In genomic region chr2:202377308-202377736, GRCh38 we compare ENCODE assay signal across 1 cellular context.
TF ChIP-seq lines count a peak whose summit lies in the region.

No MANE protein-coding gene starts in this region.

TF ChIP-seq in HepG2, 621 proteins besides CTCF, POLR2A, EP300 and RAD21 (continued from another document and continues in another):
- TF ChIP-seq ZSCAN5A (CRISPR knock-in tag; IDR thresholded peaks at IDR 0.05; ENCODE audit: borderline replicate concordance) = no peak
- TF ChIP-seq, protein P1, sequence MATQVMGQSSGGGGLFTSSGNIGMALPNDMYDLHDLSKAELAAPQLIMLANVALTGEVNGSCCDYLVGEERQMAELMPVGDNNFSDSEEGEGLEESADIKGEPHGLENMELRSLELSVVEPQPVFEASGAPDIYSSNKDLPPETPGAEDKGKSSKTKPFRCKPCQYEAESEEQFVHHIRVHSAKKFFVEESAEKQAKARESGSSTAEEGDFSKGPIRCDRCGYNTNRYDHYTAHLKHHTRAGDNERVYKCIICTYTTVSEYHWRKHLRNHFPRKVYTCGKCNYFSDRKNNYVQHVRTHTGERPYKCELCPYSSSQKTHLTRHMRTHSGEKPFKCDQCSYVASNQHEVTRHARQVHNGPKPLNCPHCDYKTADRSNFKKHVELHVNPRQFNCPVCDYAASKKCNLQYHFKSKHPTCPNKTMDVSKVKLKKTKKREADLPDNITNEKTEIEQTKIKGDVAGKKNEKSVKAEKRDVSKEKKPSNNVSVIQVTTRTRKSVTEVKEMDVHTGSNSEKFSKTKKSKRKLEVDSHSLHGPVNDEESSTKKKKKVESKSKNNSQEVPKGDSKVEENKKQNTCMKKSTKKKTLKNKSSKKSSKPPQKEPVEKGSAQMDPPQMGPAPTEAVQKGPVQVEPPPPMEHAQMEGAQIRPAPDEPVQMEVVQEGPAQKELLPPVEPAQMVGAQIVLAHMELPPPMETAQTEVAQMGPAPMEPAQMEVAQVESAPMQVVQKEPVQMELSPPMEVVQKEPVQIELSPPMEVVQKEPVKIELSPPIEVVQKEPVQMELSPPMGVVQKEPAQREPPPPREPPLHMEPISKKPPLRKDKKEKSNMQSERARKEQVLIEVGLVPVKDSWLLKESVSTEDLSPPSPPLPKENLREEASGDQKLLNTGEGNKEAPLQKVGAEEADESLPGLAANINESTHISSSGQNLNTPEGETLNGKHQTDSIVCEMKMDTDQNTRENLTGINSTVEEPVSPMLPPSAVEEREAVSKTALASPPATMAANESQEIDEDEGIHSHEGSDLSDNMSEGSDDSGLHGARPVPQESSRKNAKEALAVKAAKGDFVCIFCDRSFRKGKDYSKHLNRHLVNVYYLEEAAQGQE (IDR thresholded peaks at IDR 0.05; ENCODE audit: borderline replicate concordance in 1 of 2, low read depth in 1 of 2, low read length in 2 of 2) = peak; percentile 6 to 62; a peak in 3 of 4 replicates
- TF ChIP-seq ZNF10 (CRISPR knock-in tag; IDR thresholded peaks at IDR 0.05; ENCODE audit: borderline replicate concordance, low read depth) = no peak
- TF ChIP-seq POLR2AphosphoS5 (IDR thresholded peaks at IDR 0.05; ENCODE audit: low read depth, low read length) = no peak
- TF ChIP-seq, protein P2, sequence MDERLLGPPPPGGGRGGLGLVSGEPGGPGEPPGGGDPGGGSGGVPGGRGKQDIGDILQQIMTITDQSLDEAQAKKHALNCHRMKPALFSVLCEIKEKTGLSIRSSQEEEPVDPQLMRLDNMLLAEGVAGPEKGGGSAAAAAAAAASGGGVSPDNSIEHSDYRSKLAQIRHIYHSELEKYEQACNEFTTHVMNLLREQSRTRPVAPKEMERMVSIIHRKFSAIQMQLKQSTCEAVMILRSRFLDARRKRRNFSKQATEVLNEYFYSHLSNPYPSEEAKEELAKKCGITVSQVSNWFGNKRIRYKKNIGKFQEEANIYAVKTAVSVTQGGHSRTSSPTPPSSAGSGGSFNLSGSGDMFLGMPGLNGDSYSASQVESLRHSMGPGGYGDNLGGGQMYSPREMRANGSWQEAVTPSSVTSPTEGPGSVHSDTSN (CRISPR knock-in tag; IDR thresholded peaks at IDR 0.05) = no peak
- TF ChIP-seq HOXA7 (CRISPR knock-in tag; IDR thresholded peaks at IDR 0.05) = no peak
- TF ChIP-seq MATR3 (CRISPR knock-in tag; IDR thresholded peaks at IDR 0.05) = no peak
- 0 out of 2 replicates have a peak, but pooled peaks have one; percentile 22 for TF ChIP-seq ZNF782 (CRISPR knock-in tag; IDR thresholded peaks at IDR 0.05; ENCODE audit: borderline replicate concordance)
- TF ChIP-seq PHB2 (IDR thresholded peaks at IDR 0.05; ENCODE audit: partially characterized antibody) = no peak
- 0 out of 2 replicates have a peak, but pooled peaks have one; percentile 90 for TF ChIP-seq ZNF230 (CRISPR knock-in tag; IDR thresholded peaks at IDR 0.05)
- no peak for TF ChIP-seq REXO4 (CRISPR knock-in tag; IDR thresholded peaks at IDR 0.05; ENCODE audit: borderline replicate concordance)
- no peak for TF ChIP-seq KAT8 (CRISPR knock-in tag; IDR thresholded peaks at IDR 0.05)
- no peak for TF ChIP-seq KLF13 (CRISPR knock-in tag; IDR thresholded peaks at IDR 0.05)
- TF ChIP-seq HIVEP1 (CRISPR knock-in tag; IDR thresholded peaks at IDR 0.05) = peak; percentile 84
- no peak for TF ChIP-seq MTA3 (CRISPR knock-in tag; IDR thresholded peaks at IDR 0.05)
- TF ChIP-seq, protein P3, sequence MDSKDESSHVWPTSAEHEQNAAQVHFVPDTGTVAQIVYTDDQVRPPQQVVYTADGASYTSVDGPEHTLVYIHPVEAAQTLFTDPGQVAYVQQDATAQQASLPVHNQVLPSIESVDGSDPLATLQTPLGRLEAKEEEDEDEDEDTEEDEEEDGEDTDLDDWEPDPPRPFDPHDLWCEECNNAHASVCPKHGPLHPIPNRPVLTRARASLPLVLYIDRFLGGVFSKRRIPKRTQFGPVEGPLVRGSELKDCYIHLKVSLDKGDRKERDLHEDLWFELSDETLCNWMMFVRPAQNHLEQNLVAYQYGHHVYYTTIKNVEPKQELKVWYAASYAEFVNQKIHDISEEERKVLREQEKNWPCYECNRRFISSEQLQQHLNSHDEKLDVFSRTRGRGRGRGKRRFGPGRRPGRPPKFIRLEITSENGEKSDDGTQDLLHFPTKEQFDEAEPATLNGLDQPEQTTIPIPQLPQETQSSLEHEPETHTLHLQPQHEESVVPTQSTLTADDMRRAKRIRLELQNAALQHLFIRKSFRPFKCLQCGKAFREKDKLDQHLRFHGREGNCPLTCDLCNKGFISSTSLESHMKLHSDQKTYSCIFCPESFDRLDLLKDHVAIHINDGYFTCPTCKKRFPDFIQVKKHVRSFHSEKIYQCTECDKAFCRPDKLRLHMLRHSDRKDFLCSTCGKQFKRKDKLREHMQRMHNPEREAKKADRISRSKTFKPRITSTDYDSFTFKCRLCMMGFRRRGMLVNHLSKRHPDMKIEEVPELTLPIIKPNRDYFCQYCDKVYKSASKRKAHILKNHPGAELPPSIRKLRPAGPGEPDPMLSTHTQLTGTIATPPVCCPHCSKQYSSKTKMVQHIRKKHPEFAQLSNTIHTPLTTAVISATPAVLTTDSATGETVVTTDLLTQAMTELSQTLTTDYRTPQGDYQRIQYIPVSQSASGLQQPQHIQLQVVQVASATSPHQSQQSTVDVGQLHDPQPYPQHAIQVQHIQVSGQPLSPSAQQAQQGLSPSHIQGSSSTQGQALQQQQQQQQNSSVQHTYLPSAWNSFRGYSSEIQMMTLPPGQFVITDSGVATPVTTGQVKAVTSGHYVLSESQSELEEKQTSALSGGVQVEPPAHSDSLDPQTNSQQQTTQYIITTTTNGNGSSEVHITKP (CRISPR knock-in tag; IDR thresholded peaks at IDR 0.05; ENCODE audit: low read depth) = no peak; the same call in 1 of the 2 replicates
- peak; percentile 15 for TF ChIP-seq STAG1 (CRISPR knock-in tag; IDR thresholded peaks at IDR 0.05)
- no peak for TF ChIP-seq MYNN (CRISPR knock-in tag; IDR thresholded peaks at IDR 0.05; ENCODE audit: low read depth)
- TF ChIP-seq CAMTA2 (CRISPR knock-in tag; IDR thresholded peaks at IDR 0.05; ENCODE audit: borderline replicate concordance) = no peak
- peak; percentile 67; the same call in 1 of the 2 replicates for TF ChIP-seq SIN3A (IDR thresholded peaks at IDR 0.05; ENCODE audit: borderline replicate concordance, low read depth, low read length)
- TF ChIP-seq ZNF274 (CRISPR knock-in tag; IDR thresholded peaks at IDR 0.05) = peak; percentile 65; the same call in 1 of the 2 replicates
- no peak for TF ChIP-seq SRSF9 (IDR thresholded peaks at IDR 0.05; ENCODE audit: borderline replicate concordance, insufficient read depth, low read depth, low read length, poor library complexity, severe bottlenecking)
- no peak for TF ChIP-seq POLR2G (IDR thresholded peaks at IDR 0.05; ENCODE audit: low read depth, low read length)
- TF ChIP-seq DMAP1 (CRISPR knock-in tag; IDR thresholded peaks at IDR 0.05) = no peak
- TF ChIP-seq IKZF5 (CRISPR knock-in tag; IDR thresholded peaks at IDR 0.05) = no peak
- TF ChIP-seq ZNF619 (CRISPR knock-in tag; IDR thresholded peaks at IDR 0.05) = no peak; the same call in 1 of the 2 replicates
- TF ChIP-seq SYNCRIP (IDR thresholded peaks at IDR 0.05; ENCODE audit: insufficient read depth, low read depth, low read length) = no peak
- TF ChIP-seq ETV6 (CRISPR knock-in tag; conservative IDR thresholded peaks at IDR 0.05) = no peak
- TF ChIP-seq SP140L (CRISPR knock-in tag; IDR thresholded peaks at IDR 0.05; ENCODE audit: borderline replicate concordance) = no peak
- TF ChIP-seq, protein P4, sequence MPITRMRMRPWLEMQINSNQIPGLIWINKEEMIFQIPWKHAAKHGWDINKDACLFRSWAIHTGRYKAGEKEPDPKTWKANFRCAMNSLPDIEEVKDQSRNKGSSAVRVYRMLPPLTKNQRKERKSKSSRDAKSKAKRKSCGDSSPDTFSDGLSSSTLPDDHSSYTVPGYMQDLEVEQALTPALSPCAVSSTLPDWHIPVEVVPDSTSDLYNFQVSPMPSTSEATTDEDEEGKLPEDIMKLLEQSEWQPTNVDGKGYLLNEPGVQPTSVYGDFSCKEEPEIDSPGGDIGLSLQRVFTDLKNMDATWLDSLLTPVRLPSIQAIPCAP (CRISPR knock-in tag; IDR thresholded peaks at IDR 0.05; ENCODE audit: low read depth) = 0 out of 2 replicates have a peak, but pooled peaks have one; percentile 54
- TF ChIP-seq HNRNPH1 (optimal IDR thresholded peaks at IDR 0.05; ENCODE audit: low read depth, low read length) = no peak
- no peak for TF ChIP-seq TBX3 (IDR thresholded peaks at IDR 0.05; ENCODE audit: borderline replicate concordance)
- no peak for TF ChIP-seq ZNF484 (CRISPR knock-in tag; IDR thresholded peaks at IDR 0.05; ENCODE audit: borderline replicate concordance, low read depth)
- TF ChIP-seq ZZZ3 (CRISPR knock-in tag; IDR thresholded peaks at IDR 0.05; ENCODE audit: borderline replicate concordance) = peak; percentile 60; the same call in 1 of the 2 replicates
- TF ChIP-seq NR3C1 (CRISPR knock-in tag; IDR thresholded peaks at IDR 0.05) = no peak
- TF ChIP-seq, protein P5, sequence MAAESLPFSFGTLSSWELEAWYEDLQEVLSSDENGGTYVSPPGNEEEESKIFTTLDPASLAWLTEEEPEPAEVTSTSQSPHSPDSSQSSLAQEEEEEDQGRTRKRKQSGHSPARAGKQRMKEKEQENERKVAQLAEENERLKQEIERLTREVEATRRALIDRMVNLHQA (CRISPR knock-in tag; IDR thresholded peaks at IDR 0.05) = no peak
- no peak for TF ChIP-seq LCORL (IDR thresholded peaks at IDR 0.05)
- peak; percentile 45; the same call in 1 of the 2 replicates for TF ChIP-seq LCORL (CRISPR knock-in tag; IDR thresholded peaks at IDR 0.05)
- TF ChIP-seq ZNF451 (CRISPR knock-in tag; IDR thresholded peaks at IDR 0.05) = no peak
- no peak for TF ChIP-seq CHD2 (IDR thresholded peaks at IDR 0.05; ENCODE audit: low read depth, low read length)
- TF ChIP-seq NR2F2 (IDR thresholded peaks at IDR 0.05; ENCODE audit: borderline replicate concordance, low read depth) = no peak
- TF ChIP-seq TCF7L2 (IDR thresholded peaks at IDR 0.05; ENCODE audit: low read depth, low read length) = no peak
- TF ChIP-seq, protein P6, sequence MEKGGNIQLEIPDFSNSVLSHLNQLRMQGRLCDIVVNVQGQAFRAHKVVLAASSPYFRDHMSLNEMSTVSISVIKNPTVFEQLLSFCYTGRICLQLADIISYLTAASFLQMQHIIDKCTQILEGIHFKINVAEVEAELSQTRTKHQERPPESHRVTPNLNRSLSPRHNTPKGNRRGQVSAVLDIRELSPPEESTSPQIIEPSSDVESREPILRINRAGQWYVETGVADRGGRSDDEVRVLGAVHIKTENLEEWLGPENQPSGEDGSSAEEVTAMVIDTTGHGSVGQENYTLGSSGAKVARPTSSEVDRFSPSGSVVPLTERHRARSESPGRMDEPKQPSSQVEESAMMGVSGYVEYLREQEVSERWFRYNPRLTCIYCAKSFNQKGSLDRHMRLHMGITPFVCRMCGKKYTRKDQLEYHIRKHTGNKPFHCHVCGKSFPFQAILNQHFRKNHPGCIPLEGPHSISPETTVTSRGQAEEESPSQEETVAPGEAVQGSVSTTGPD (CRISPR knock-in tag; IDR thresholded peaks at IDR 0.05) = no peak
- TF ChIP-seq, protein P7, sequence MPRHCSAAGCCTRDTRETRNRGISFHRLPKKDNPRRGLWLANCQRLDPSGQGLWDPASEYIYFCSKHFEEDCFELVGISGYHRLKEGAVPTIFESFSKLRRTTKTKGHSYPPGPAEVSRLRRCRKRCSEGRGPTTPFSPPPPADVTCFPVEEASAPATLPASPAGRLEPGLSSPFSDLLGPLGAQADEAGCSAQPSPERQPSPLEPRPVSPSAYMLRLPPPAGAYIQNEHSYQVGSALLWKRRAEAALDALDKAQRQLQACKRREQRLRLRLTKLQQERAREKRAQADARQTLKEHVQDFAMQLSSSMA (CRISPR knock-in tag; IDR thresholded peaks at IDR 0.05) = no peak
- TF ChIP-seq ZNF17 (CRISPR knock-in tag; IDR thresholded peaks at IDR 0.05) = no peak
- no peak for TF ChIP-seq JARID2 (CRISPR knock-in tag; IDR thresholded peaks at IDR 0.05; ENCODE audit: insufficient replicate concordance)
- no peak for TF ChIP-seq CENPT (CRISPR knock-in tag; IDR thresholded peaks at IDR 0.05; ENCODE audit: low read depth)
- TF ChIP-seq HOXD1 (CRISPR knock-in tag; IDR thresholded peaks at IDR 0.05) = no peak
- peak; percentile 82 for TF ChIP-seq KMT2B (CRISPR knock-in tag; IDR thresholded peaks at IDR 0.05)
- peak; percentile 39; the same call in 1 of the 2 replicates for TF ChIP-seq ZNF543 (CRISPR knock-in tag; IDR thresholded peaks at IDR 0.05)
- 0 out of 2 replicates have a peak, but pooled peaks have one; percentile 16 for TF ChIP-seq HDAC2 (CRISPR knock-in tag; IDR thresholded peaks at IDR 0.05)
- no peak; the same call in 1 of the 2 replicates for TF ChIP-seq ZNF556 (CRISPR knock-in tag; IDR thresholded peaks at IDR 0.05; ENCODE audit: borderline replicate concordance)
- TF ChIP-seq KDM5A (IDR thresholded peaks at IDR 0.05; ENCODE audit: borderline replicate concordance, low read length) = no peak
- TF ChIP-seq NRL (CRISPR knock-in tag; IDR thresholded peaks at IDR 0.05; ENCODE audit: borderline replicate concordance) = 0 out of 2 replicates have a peak, but pooled peaks have one; percentile 37
- no peak for TF ChIP-seq ETV5 (CRISPR knock-in tag; IDR thresholded peaks at IDR 0.05; ENCODE audit: borderline replicate concordance)
- TF ChIP-seq ATF1 (CRISPR knock-in tag; IDR thresholded peaks at IDR 0.05) = no peak
